ENCODE assay signal across 21 cellular contexts in the genomic region with DNA sequence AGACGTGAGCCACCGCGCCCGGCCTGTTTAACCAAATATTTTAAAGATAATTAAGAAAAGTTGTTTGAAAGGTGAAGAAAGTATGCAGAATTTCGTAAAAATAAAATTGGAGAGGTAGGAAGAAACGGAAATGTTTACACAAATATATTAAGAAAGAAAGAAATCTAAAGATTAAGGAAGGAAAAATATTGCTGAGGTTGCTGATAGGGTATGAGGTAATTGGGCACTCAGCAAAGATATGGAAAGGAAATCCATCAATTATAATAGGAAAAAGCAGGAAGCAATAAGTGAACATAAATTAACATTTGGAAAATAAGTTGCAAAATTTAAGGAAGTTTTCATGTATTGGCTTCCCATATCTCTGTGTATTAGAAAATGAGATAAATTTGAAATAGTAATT.
"Had no signal": no experiment of that assay in that cellular context is flagged by ENCODE, and none has a peak within 500 bp of the region (broad histone marks: within the 10 kb centered on the region; RNA-seq: fewer than 3 reads in every experiment).

No MANE protein-coding gene starts in this region.

- H3K4me2 ChIP-seq: KMS-11 had no signal

- H3K27ac ChIP-seq: HL-60, KMS-11, SJSA1, SK-N-MC had no signal

- H3K9ac ChIP-seq: KMS-11 had no signal

- H3K27me3 ChIP-seq: SJSA1 had no signal

- FAIRE-seq: HTR-8/SVneo, RCC 7860 had no signal

- DNase-seq: Kasumi-1, MM.1S, NCI-H1092 treated with DMSO at 0.1 percent for 48 hours, NCI-H1436, NCI-H187, NCI-H2029, NCI-H2081 treated with DMSO at 0.1 percent for 48 hours, NCI-H226, NCI-H446, NCI-H510A, NCI-H524 treated with DMSO at 0.1 percent for 48 hours, NCI-H774, Right ventricle myocardium superior, RPMI8226, SIG-M5 had no signal

- H3K4me1 ChIP-seq: SJSA1 had no signal

- H3K36me3 ChIP-seq: SJSA1 had no signal

- H3K4me3 ChIP-seq: SJSA1, SK-N-MC had no signal

- H3K9me3 ChIP-seq: SJSA1 had no signal
